In the genomic region with DNA sequence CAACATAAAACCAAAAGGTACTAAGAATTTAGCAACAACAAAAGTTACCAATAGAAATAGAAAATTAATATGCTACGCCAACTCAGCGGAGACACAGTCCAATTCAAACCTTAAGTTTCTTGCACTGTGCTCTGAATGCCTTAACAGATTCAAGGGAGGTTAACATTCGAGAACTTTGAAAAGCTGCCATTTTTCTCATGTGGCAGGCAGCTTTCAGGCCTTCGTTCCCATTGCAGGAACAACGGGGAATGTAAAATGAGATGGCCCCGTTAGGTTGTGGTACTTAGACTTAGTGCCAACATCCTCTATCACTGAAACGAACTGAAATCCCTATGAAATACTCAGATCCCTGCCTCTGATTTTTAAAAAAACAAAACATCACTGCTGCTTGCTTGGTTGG, we compare ENCODE assay signal across 13 cellular contexts. TPM values are rescaled to one million over a fixed set of nuclear protein-coding genes. Genes with fewer than 3 reads are reported as not detected.
DNase-seq lines count a peak whose midpoint lies in the region; ATAC-seq and TF ChIP-seq lines count a peak whose summit lies in the region.
"Had no signal": no experiment of that assay in that cellular context is flagged by ENCODE, and none has a peak within 500 bp of the region (broad histone marks: within the 10 kb centered on the region; RNA-seq: fewer than 3 reads in every experiment).

No MANE protein-coding gene starts in this region.

- H3K4me3 Mint-ChIP-seq in CD4-positive, CD25-positive, alpha-beta regulatory T cell: peak overlapping the region; percentile 44 to 81 (median 70)
- no peak overlapping the region for H3K4me3 Mint-ChIP-seq in chondrocyte (ENCODE audit: unreplicated experiment)
- H3K4me3 Mint-ChIP-seq in osteocyte (ENCODE audit: unreplicated experiment): no peak overlapping the region

- H2AFZ ChIP-seq in OCI-LY3 (ENCODE audit: low read depth, low read length): no peak overlapping the region

- peaks cover 76% of the 10 kb centered on the region for H3K4me1 ChIP-seq in CD4-positive, CD25-positive, alpha-beta regulatory T cell (ENCODE audit: control insufficient read depth, insufficient read depth, low read length, poor library complexity, severe bottlenecking)
- H3K4me1 ChIP-seq in OCI-LY3 (ENCODE audit: low read length): peaks cover 81% of the 10 kb centered on the region
- H3K4me1 ChIP-seq in tibial artery: peaks cover 10 to 82% (median 39%) of the 10 kb centered on the region in 4 donors

- intact Hi-C loops in tibial artery (cut with DNase I; ENCODE audit: low total_unique reads): loop anchor here (10.0 kb wide), 1 partner anchor 76 kb away; no protein-coding TSS in a partner anchor
- intact Hi-C loops in left cardiac atrium (cut with DNase I): no loop called here

- no peak for ATAC-seq in CD4-positive, CD25-positive, alpha-beta regulatory T cell (ENCODE audit: low read depth in 2 of 2)
- no peak for ATAC-seq in left cardiac atrium

- H3K9me3 ChIP-seq in CD4-positive, CD25-positive, alpha-beta regulatory T cell (ENCODE audit: control insufficient read depth in 2 of 2, low read length in 2 of 2): peaks cover 0 to 8% of the 10 kb centered on the region in 2 experiments
- no peaks in the 10 kb centered on the region for H3K9me3 ChIP-seq in OCI-LY3 (ENCODE audit: insufficient read depth, low read length)
- no peaks in the 10 kb centered on the region for H3K9me3 ChIP-seq in tibial artery

- H3K36me3 ChIP-seq in CD4-positive, CD25-positive, alpha-beta regulatory T cell (ENCODE audit: control insufficient read depth, insufficient read depth, low read length): peaks cover 24% of the 10 kb centered on the region
- peaks cover 58% of the 10 kb centered on the region for H3K36me3 ChIP-seq in OCI-LY3 (replicated peaks; ENCODE audit: low read depth, low read length)
- H3K36me3 ChIP-seq in tibial artery: peaks cover 0 to 5% (median 0%) of the 10 kb centered on the region in 3 donors

- H4K20me1 ChIP-seq in OCI-LY3 (ENCODE audit: insufficient read depth, low read length): peaks cover 61% of the 10 kb centered on the region

- H3K4me1 Mint-ChIP-seq in CD4-positive, CD25-positive, alpha-beta regulatory T cell: peaks cover 36 to 90% (median 70%) of the 10 kb centered on the region in 4 donors
- H3K4me1 Mint-ChIP-seq in chondrocyte (ENCODE audit: low read depth) (peaks cover 71% of the 10 kb centered on the region), osteocyte (ENCODE audit: unreplicated experiment) (peaks cover 51% of the 10 kb centered on the region)

- peak overlapping the region; percentile 84 for H3K4me2 ChIP-seq in OCI-LY3 (ENCODE audit: low read length)

- no peaks in the 10 kb centered on the region for H3K27me3 Mint-ChIP-seq in CD4-positive, CD25-positive, alpha-beta regulatory T cell
- H3K27me3 Mint-ChIP-seq in chondrocyte (ENCODE audit: low read depth): no peaks in the 10 kb centered on the region
- no peaks in the 10 kb centered on the region for H3K27me3 Mint-ChIP-seq in osteocyte (ENCODE audit: unreplicated experiment)

- H3K27me3 ChIP-seq in CD4-positive, CD25-positive, alpha-beta regulatory T cell (ENCODE audit: control insufficient read depth, insufficient read depth, low read length): no peaks in the 10 kb centered on the region
- H3K27me3 ChIP-seq in OCI-LY3 (ENCODE audit: low read depth, low read length) (no peaks in the 10 kb centered on the region), tibial artery (no peaks in the 10 kb centered on the region)

- H3K4me3 ChIP-seq in CD4-positive, CD25-positive, alpha-beta regulatory T cell (ENCODE audit: low read depth, low read length): peak overlapping the region; percentile 29
- peak overlapping the region; percentile 69 for H3K4me3 ChIP-seq in OCI-LY3 (ENCODE audit: low read length)
- H3K4me3 ChIP-seq in tibial artery: no peak overlapping the region

- TF ChIP-seq CTCF in OCI-LY3 (IDR thresholded peaks at IDR 0.05; ENCODE audit: low read depth, low read length): no peak
- no peak for TF ChIP-seq CTCF in chondrocyte (IDR thresholded peaks at IDR 0.05)
- TF ChIP-seq CTCF in osteocyte (IDR thresholded peaks at IDR 0.05): no peak
- no peak for TF ChIP-seq CTCF in tibial artery (IDR thresholded peaks at IDR 0.05)

- peaks cover 0 to 6% (median 0%) of the 10 kb centered on the region in 7 donors for H3K9me3 Mint-ChIP-seq in CD4-positive, CD25-positive, alpha-beta regulatory T cell
- H3K9me3 Mint-ChIP-seq in chondrocyte (ENCODE audit: low read depth) (peaks cover 5% of the 10 kb centered on the region), osteocyte (ENCODE audit: unreplicated experiment) (no peaks in the 10 kb centered on the region)

- peaks cover 25% of the 10 kb centered on the region for H3K36me3 Mint-ChIP-seq in CD4-positive, CD25-positive, alpha-beta regulatory T cell
- H3K36me3 Mint-ChIP-seq in chondrocyte (ENCODE audit: low read depth) (peaks cover 5% of the 10 kb centered on the region), osteocyte (ENCODE audit: unreplicated experiment) (peaks cover 2% of the 10 kb centered on the region)

- peak overlapping the region; percentile 61 for H3K27ac ChIP-seq in CD4-positive, CD25-positive, alpha-beta regulatory T cell (ENCODE audit: insufficient read depth, low read length, poor library complexity, severe bottlenecking)
- H3K27ac ChIP-seq in OCI-LY3 (ENCODE audit: low read length) (peak overlapping the region; percentile 99), tibial artery (peak overlapping the region in 1 of 2 donors; percentile 39)
- H3K27ac ChIP-seq: C4-2B had no signal

- H3K79me2 ChIP-seq in OCI-LY3 (ENCODE audit: low read length): peaks cover 99% of the 10 kb centered on the region

- peak overlapping the region; percentile 72 to 91 (median 75) for H3K27ac Mint-ChIP-seq in CD4-positive, CD25-positive, alpha-beta regulatory T cell
- H3K27ac Mint-ChIP-seq in chondrocyte (ENCODE audit: unreplicated experiment) (peak overlapping the region; percentile 65), osteocyte (ENCODE audit: unreplicated experiment) (peak overlapping the region; percentile 31)

- H3K9ac ChIP-seq in OCI-LY3 (ENCODE audit: low read length): peak overlapping the region; percentile 82

- DNase-seq in CD4-positive, CD25-positive, alpha-beta regulatory T cell: no peak
- DNase-seq in chondrocyte (ENCODE audit: low spot score) (no peak), osteocyte (ENCODE audit: extremely low spot score, unreplicated experiment) (no peak), tibial artery (no peak), GDM1 (lab: John Stamatoyannopoulos, UW) (no peak), left cardiac atrium (no peak)
- DNase-seq in stimulated activated CD4-positive, alpha-beta T cell treated with anti-CD3 and anti-CD28 coated beads, Interleukin-4, amount 100 ng/mL, for 4 hours: no peak
- DNase-seq: activated CD4-positive, CD25-positive, alpha-beta regulatory T cell; NCI-H1092 treated with DMSO at 0.1 percent for 48 hours; NCI-H524; SHP77 treated with DMSO at 0.1 percent for 48 hours had no signal

RNA-seq across cellular contexts. Expression of gene FNBP1, which starts 22.4 kb away (rescaled TPM):
- total RNA-seq in CD4-positive, CD25-positive, alpha-beta regulatory T cell: 253 TPM
- 100 to 1,000 TPM; 147 to 218 (median 188) TPM for polyA plus RNA-seq in CD4-positive, CD25-positive, alpha-beta regulatory T cell
- total RNA-seq in chondrocyte (49.4 to 61.2 TPM (median 58.7 TPM) in 3 replicates), osteocyte (62.2 and 63.0 TPM in 2 replicates), left cardiac atrium (10 to 100 TPM; 27.7 to 29.0 TPM)

RNA-seq across cellular contexts. Expression of gene GPR107, which starts 33.1 kb away (rescaled TPM):
- total RNA-seq in CD4-positive, CD25-positive, alpha-beta regulatory T cell: 29.9 TPM
- polyA plus RNA-seq in CD4-positive, CD25-positive, alpha-beta regulatory T cell: 1 to 10 TPM; 2.8 to 4.5 (median 3.1) TPM
- total RNA-seq in chondrocyte (67.0 to 74.6 TPM (median 70.7 TPM) in 3 replicates), osteocyte (57.0 and 60.7 TPM in 2 replicates), left cardiac atrium (10 to 100 TPM; 23.6 to 27.6 TPM)

Comparison
In these comparisons a context has a peak if more than half of its experiments do, and no peak if none do; other contexts are left out.
1. H3K4me3 ChIP-seq: peak in CD4-positive, CD25-positive, alpha-beta regulatory T cell (single experiment) and OCI-LY3 (single experiment); none in tibial artery (0 of 2).
2. H3K4me3 Mint-ChIP-seq: peak in CD4-positive, CD25-positive, alpha-beta regulatory T cell (4 of 4); none in chondrocyte (single experiment) and osteocyte (single experiment).
3. Peak in every context shown above with its lines, with median percentiles within 50 percentile points of each other: H3K27ac Mint-ChIP-seq.